8 cellular contexts compared by ENCODE assay signal in the genomic region with DNA sequence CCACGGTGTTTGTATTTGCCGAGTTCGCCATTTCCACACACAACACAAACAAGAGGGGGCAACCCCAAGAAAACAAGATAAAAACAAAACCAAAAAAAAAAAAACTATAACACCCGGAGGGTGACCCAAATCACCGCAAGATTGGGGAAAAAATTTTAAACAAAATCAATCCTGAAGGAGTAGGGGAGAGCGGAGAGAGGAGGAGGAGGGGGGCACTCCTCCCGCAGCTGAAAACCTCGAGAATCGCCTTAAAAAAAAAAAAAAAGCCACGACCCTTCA. TPM values are rescaled to one million over a fixed set of nuclear protein-coding genes. Genes with fewer than 3 reads are reported as not detected.
DNase-seq lines count a peak whose midpoint lies in the region; ATAC-seq and TF ChIP-seq lines count a peak whose summit lies in the region.

No MANE protein-coding gene starts in this region.

- TF ChIP-seq CTCF in WERI-Rb-1 (IDR thresholded peaks at IDR 0.05; ENCODE audit: low read depth, low read length) (no peak), foreskin keratinocyte (conservative IDR thresholded peaks at IDR 0.05) (no peak)

- peak overlapping the region; percentile 86 for H3K4me3 ChIP-seq in WERI-Rb-1 (ENCODE audit: low read depth, low read length)
- H3K4me3 ChIP-seq in skeletal muscle tissue (ENCODE audit: low read length in 3 of 3): peak overlapping the region; percentile 74 to 85 (median 75)

- no peaks in the 10 kb centered on the region for H3K9me3 ChIP-seq in WERI-Rb-1 (ENCODE audit: severe bottlenecking)
- no peaks in the 10 kb centered on the region for H3K9me3 ChIP-seq in skeletal muscle tissue (ENCODE audit: control insufficient read depth in 3 of 3, low read length in 3 of 3)

- H3K9ac ChIP-seq in skeletal muscle tissue (ENCODE audit: low read depth in 1 of 3, low read length in 3 of 3): peak overlapping the region; percentile 92 to 96 (median 95)

- CTCF ChIA-PET in HEK293T (lab: Yijun Ruan, JAX): no interaction called here

- H3K36me3 ChIP-seq in WERI-Rb-1: peaks cover 14% of the 10 kb centered on the region
- H3K36me3 ChIP-seq in skeletal muscle tissue (ENCODE audit: control insufficient read depth in 3 of 3, insufficient read depth in 3 of 3, low read length in 3 of 3): peaks cover 3 to 8% (median 7%) of the 10 kb centered on the region in 3 donors

- no peaks in the 10 kb centered on the region for H3K27me3 ChIP-seq in WERI-Rb-1 (ENCODE audit: insufficient read depth, low read depth, severe bottlenecking)
- no peaks in the 10 kb centered on the region for H3K27me3 ChIP-seq in foreskin keratinocyte
- H3K27me3 ChIP-seq in skeletal muscle tissue (ENCODE audit: control insufficient read depth in 3 of 3, insufficient read depth in 3 of 3, low read length in 3 of 3): no peaks in the 10 kb centered on the region

- peaks cover 17% of the 10 kb centered on the region for H3K4me1 ChIP-seq in foreskin keratinocyte
- peaks cover 3 to 17% (median 14%) of the 10 kb centered on the region in 3 donors for H3K4me1 ChIP-seq in skeletal muscle tissue (ENCODE audit: control insufficient read depth in 3 of 3, insufficient read depth in 3 of 3, low read length in 3 of 3)

- ATAC-seq in foreskin keratinocyte (no peak), GM18909 (IDR thresholded peaks at IDR 0.05; ENCODE audit: poor library complexity, unreplicated experiment) (no peak), GM21737 (IDR thresholded peaks at IDR 0.05; ENCODE audit: unreplicated experiment) (no peak)

- POLR2A ChIA-PET in HEK293T (lab: Yijun Ruan, JAX): interaction anchor here (1.3 to 2.1 kb wide), 9 partner anchors 12 to 279 kb away, joined by 3 to 6 read pairs (median 4); a partner anchor contains a TSS

- H3K27ac ChIP-seq in WERI-Rb-1 (peak overlapping the region; percentile 100), foreskin keratinocyte (peak overlapping the region; percentile 87), skeletal muscle tissue (ENCODE audit: low read depth, low read length) (peak overlapping the region; percentile 99)

- no peak for DNase-seq in HEK293T (ENCODE audit: extremely low spot score)
- no peak for DNase-seq in WERI-Rb-1
- DNase-seq in foreskin keratinocyte: no peak
- no peak for DNase-seq in NCI-H1694 (lab: John Stamatoyannopoulos, UW)
- DNase-seq in hippocampal formation (lab: John Stamatoyannopoulos, UW): no peak

TF ChIP-seq in HEK293T, 16 proteins besides CTCF, POLR2A, EP300 and RAD21:
- no peak for TF ChIP-seq ARNT (IDR thresholded peaks at IDR 0.05)
- no peak for TF ChIP-seq CTBP1 (IDR thresholded peaks at IDR 0.05; ENCODE audit: borderline replicate concordance)
- TF ChIP-seq L3MBTL2 (conservative IDR thresholded peaks at IDR 0.05): no peak
- TF ChIP-seq FOXM1 (IDR thresholded peaks at IDR 0.05; ENCODE audit: borderline replicate concordance): no peak
- TF ChIP-seq TARDBP (IDR thresholded peaks at IDR 0.05): no peak
- no peak for TF ChIP-seq FOXA1 (IDR thresholded peaks at IDR 0.05)
- 0 out of 2 replicates have a peak, but pooled peaks have one; percentile 80 for TF ChIP-seq ELF4 (IDR thresholded peaks at IDR 0.05)

RNA-seq across cellular contexts. Expression of a gene that starts 0.3 kb away (rescaled TPM):
- total RNA-seq in foreskin keratinocyte (24.7 and 26.6 TPM in 2 replicates), skeletal muscle tissue (14.6 TPM)
- 4.6 and 5.4 TPM in 2 replicates for polyA plus RNA-seq in foreskin keratinocyte
